In the genomic region with DNA sequence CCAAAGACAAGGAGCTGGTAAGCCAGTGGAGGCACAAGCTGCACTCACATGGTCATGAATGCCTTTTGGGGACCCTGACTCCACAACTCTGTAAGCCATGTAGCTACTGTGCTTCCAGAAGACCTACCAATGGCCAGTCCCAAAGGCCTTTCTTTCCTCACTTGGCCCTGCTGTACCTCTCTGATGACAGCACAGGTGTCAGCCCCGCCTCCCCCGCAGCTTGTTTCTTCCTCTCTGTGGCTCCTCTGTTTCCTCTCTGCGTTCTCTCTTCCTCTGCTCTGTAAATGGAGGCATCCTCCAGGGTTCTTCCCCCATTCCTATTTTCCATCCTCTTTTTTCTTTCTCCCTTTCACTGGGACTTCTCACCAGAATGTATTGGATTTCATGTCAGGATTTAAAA, we compare ENCODE assay signal across 21 cellular contexts. TPM values are rescaled to one million over a fixed set of nuclear protein-coding genes. Genes with fewer than 3 reads are reported as not detected.
"Had no signal": no experiment of that assay in that cellular context is flagged by ENCODE, and none has a peak within 500 bp of the region (broad histone marks: within the 10 kb centered on the region; RNA-seq: fewer than 3 reads in every experiment).

No MANE protein-coding gene starts in this region.

- H3K27ac Mint-ChIP-seq: activated CD8-positive, alpha-beta memory T cell treated with anti-CD3 and anti-CD28 coated beads, Interleukin-2, amount 10 ng/mL, durations not matched to agents 7 days and 5 days; activated naive CD8-positive, alpha-beta T cell treated with anti-CD3 and anti-CD28 coated beads, Interleukin-2, amount 10 ng/mL, durations not matched to agents 7 days and 5 days; activated T-helper 1 cell treated with anti-CD3 and anti-CD28 coated beads, Interleukin-12 subunit alpha, Interleukin-12 subunit beta, Interleukin-2, Interleukin-4 antibody, amounts not matched to agents 30 ng/mL and 10 ng/mL and 1 ng/mL, durations not matched to agents 14 hours and 24 hours and 36 hours; nephron progenitor cell; stimulated activated effector memory CD8-positive, alpha-beta T cell treated with anti-CD3 and anti-CD28 coated beads, Interleukin-12 subunit alpha, Interleukin-12 subunit beta, amount 100 ng/mL, for 72 hours had no signal

- H3K9me3 ChIP-seq: heart right ventricle, transverse colon had no signal

- H3K4me1 ChIP-seq: parathyroid adenoma, transverse colon had no signal

- H3K27me3 ChIP-seq: heart right ventricle, transverse colon had no signal

- H3K9ac ChIP-seq: parathyroid adenoma had no signal

- DNase-seq: activated CD8-positive, alpha-beta memory T cell treated with anti-CD3 and anti-CD28 coated beads, Interleukin-2, amount 10 ng/mL, durations not matched to agents 7 days and 5 days; activated gamma-delta T cell; activated naive CD8-positive, alpha-beta T cell treated with anti-CD3 and anti-CD28 coated beads, Interleukin-2, amount 10 ng/mL, durations not matched to agents 7 days and 5 days; activated T-cell treated with anti-CD3 and anti-CD28 coated beads for 4 hours; cerebellar nuclear complex; erythroblast; foreskin fibroblast; heart right ventricle; islet precursor cell; left cardiac atrium; midbrain; nephron progenitor cell; right cardiac atrium; stimulated activated CD4-positive, alpha-beta T cell treated with anti-CD3 and anti-CD28 coated beads, Interleukin-2, amount 100 ng/mL, for 24 hours; transverse colon had no signal

- H3K4me1 Mint-ChIP-seq: activated naive CD8-positive, alpha-beta T cell treated with anti-CD3 and anti-CD28 coated beads, Interleukin-2, amount 10 ng/mL, durations not matched to agents 7 days and 5 days; nephron progenitor cell had no signal

- ATAC-seq: activated CD8-positive, alpha-beta memory T cell treated with anti-CD3 and anti-CD28 coated beads, Interleukin-2, amount 10 ng/mL, durations not matched to agents 7 days and 5 days had no signal

- H3K4me3 Mint-ChIP-seq: activated CD8-positive, alpha-beta memory T cell treated with anti-CD3 and anti-CD28 coated beads, Interleukin-2, amount 10 ng/mL, durations not matched to agents 7 days and 5 days; activated naive CD8-positive, alpha-beta T cell treated with anti-CD3 and anti-CD28 coated beads, Interleukin-2, amount 10 ng/mL, durations not matched to agents 7 days and 5 days; activated T-helper 1 cell treated with anti-CD3 and anti-CD28 coated beads, Interleukin-12 subunit alpha, Interleukin-12 subunit beta, Interleukin-2, Interleukin-4 antibody, amounts not matched to agents 30 ng/mL and 10 ng/mL and 1 ng/mL, durations not matched to agents 14 hours and 24 hours and 36 hours; nephron progenitor cell; stimulated activated effector memory CD8-positive, alpha-beta T cell treated with anti-CD3 and anti-CD28 coated beads, Interleukin-12 subunit alpha, Interleukin-12 subunit beta, amount 100 ng/mL, for 72 hours had no signal

- H2AFZ ChIP-seq: parathyroid adenoma had no signal

- H3K27ac ChIP-seq: coronary artery, parathyroid adenoma, skin epidermis, transverse colon had no signal

- H3K36me3 Mint-ChIP-seq: activated CD8-positive, alpha-beta memory T cell treated with anti-CD3 and anti-CD28 coated beads, Interleukin-2, amount 10 ng/mL, durations not matched to agents 7 days and 5 days; activated naive CD8-positive, alpha-beta T cell treated with anti-CD3 and anti-CD28 coated beads, Interleukin-2, amount 10 ng/mL, durations not matched to agents 7 days and 5 days; stimulated activated effector memory CD8-positive, alpha-beta T cell treated with anti-CD3 and anti-CD28 coated beads, Interleukin-12 subunit alpha, Interleukin-12 subunit beta, amount 100 ng/mL, for 72 hours had no signal

- H3K9me3 Mint-ChIP-seq: activated naive CD8-positive, alpha-beta T cell treated with anti-CD3 and anti-CD28 coated beads, Interleukin-2, amount 10 ng/mL, durations not matched to agents 7 days and 5 days; activated T-helper 1 cell treated with anti-CD3 and anti-CD28 coated beads, Interleukin-12 subunit alpha, Interleukin-12 subunit beta, Interleukin-2, Interleukin-4 antibody, amounts not matched to agents 30 ng/mL and 10 ng/mL and 1 ng/mL, durations not matched to agents 14 hours and 24 hours and 36 hours; nephron progenitor cell; stimulated activated effector memory CD8-positive, alpha-beta T cell treated with anti-CD3 and anti-CD28 coated beads, Interleukin-12 subunit alpha, Interleukin-12 subunit beta, amount 100 ng/mL, for 72 hours had no signal

- H3K4me3 ChIP-seq: coronary artery, heart right ventricle, skin epidermis, transverse colon had no signal

- H3K36me3 ChIP-seq: transverse colon had no signal

RNA-seq across cellular contexts. Expression of gene SH3TC2, which starts 26.7 kb away (rescaled TPM):
- total RNA-seq: activated CD8-positive, alpha-beta memory T cell treated with anti-CD3 and anti-CD28 coated beads, Interleukin-2, amount 10 ng/mL, durations not matched to agents 7 days and 5 days; activated naive CD8-positive, alpha-beta T cell treated with anti-CD3 and anti-CD28 coated beads, Interleukin-2, amount 10 ng/mL, durations not matched to agents 7 days and 5 days; activated T-helper 1 cell treated with anti-CD3 and anti-CD28 coated beads, Interleukin-12 subunit alpha, Interleukin-12 subunit beta, Interleukin-2, Interleukin-4 antibody, amounts not matched to agents 30 ng/mL and 10 ng/mL and 1 ng/mL, durations not matched to agents 14 hours and 24 hours and 36 hours; T-helper 2 cell treated with Interferon-gamma antibody and Interleukin-4, amounts not matched to agents 100 ng/mL and 5 ng/mL, for 36 hours had no signal
